In the genomic region with DNA sequence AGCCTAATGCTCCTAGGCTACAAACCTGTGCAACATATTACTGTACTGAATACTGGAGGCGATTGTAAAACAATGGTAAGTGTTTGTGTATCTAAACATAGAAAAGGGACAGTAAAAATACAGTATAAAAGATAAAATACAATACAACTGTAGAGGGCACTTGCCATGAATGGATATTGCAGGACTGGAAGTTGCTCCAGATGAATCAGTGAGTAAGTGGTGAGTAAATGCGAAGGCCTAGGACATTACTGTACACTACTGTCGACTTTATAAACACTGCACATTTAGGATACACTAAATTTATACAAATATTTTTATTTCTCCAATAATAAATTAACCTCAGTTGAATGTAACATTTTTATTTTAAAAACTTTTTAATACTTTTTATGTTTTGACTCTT, we compare ENCODE assay signal across 14 cellular contexts.
"Had no signal": no experiment of that assay in that cellular context is flagged by ENCODE, and none has a peak within 500 bp of the region (broad histone marks: within the 10 kb centered on the region; RNA-seq: fewer than 3 reads in every experiment).

No MANE protein-coding gene starts in this region.

- H3K36me3 Mint-ChIP-seq: activated naive CD8-positive, alpha-beta T cell; natural killer cell; stimulated activated effector memory CD8-positive, alpha-beta T cell treated with anti-CD3 and anti-CD28 coated beads, Interleukin-12 subunit alpha, Interleukin-12 subunit beta, amount 100 ng/mL, for 72 hours; type B pancreatic cell had no signal

- H3K9me3 ChIP-seq: right atrium auricular region had no signal

- H3K36me3 ChIP-seq: right atrium auricular region, WERI-Rb-1 had no signal

- H3K4me1 Mint-ChIP-seq: activated CD4-positive, alpha-beta memory T cell treated with anti-CD3 and anti-CD28 coated beads, Interleukin-2, amount 10 ng/mL, durations not matched to agents 7 days and 5 days; activated CD4-positive, alpha-beta T cell treated with anti-CD3 and anti-CD28 coated beads for 36 hours; natural killer cell; stimulated activated effector memory CD8-positive, alpha-beta T cell treated with anti-CD3 and anti-CD28 coated beads, Interleukin-12 subunit alpha, Interleukin-12 subunit beta, amount 100 ng/mL, for 72 hours had no signal

- H3K27ac Mint-ChIP-seq: activated CD4-positive, alpha-beta memory T cell treated with anti-CD3 and anti-CD28 coated beads, Interleukin-2, amount 10 ng/mL, durations not matched to agents 7 days and 5 days; activated CD4-positive, alpha-beta T cell treated with anti-CD3 and anti-CD28 coated beads for 36 hours; activated naive CD8-positive, alpha-beta T cell; natural killer cell; stimulated activated effector memory CD8-positive, alpha-beta T cell treated with anti-CD3 and anti-CD28 coated beads, Interleukin-12 subunit alpha, Interleukin-12 subunit beta, amount 100 ng/mL, for 72 hours; type B pancreatic cell had no signal

- H3K27me3 Mint-ChIP-seq: activated CD4-positive, alpha-beta memory T cell treated with anti-CD3 and anti-CD28 coated beads, Interleukin-2, amount 10 ng/mL, durations not matched to agents 7 days and 5 days; activated CD4-positive, alpha-beta T cell treated with anti-CD3 and anti-CD28 coated beads for 36 hours; activated naive CD8-positive, alpha-beta T cell; type B pancreatic cell had no signal

- DNase-seq: activated CD4-positive, alpha-beta memory T cell treated with anti-CD3 and anti-CD28 coated beads, Interleukin-2, amount 10 ng/mL, durations not matched to agents 7 days and 5 days; activated CD4-positive, alpha-beta T cell treated with anti-CD3 and anti-CD28 coated beads for 36 hours; activated gamma-delta T cell; activated T-cell treated with anti-CD3 and anti-CD28 coated beads, Interleukin-2, amount 50 U/mL, for 48 hours; anterior cingulate cortex; natural killer cell; T-helper 1 cell; WERI-Rb-1 had no signal

- FAIRE-seq: islet of Langerhans had no signal

- ATAC-seq: activated CD4-positive, alpha-beta T cell treated with anti-CD3 and anti-CD28 coated beads for 36 hours; natural killer cell; stimulated activated effector memory CD8-positive, alpha-beta T cell treated with anti-CD3 and anti-CD28 coated beads, Interleukin-12 subunit alpha, Interleukin-12 subunit beta, amount 100 ng/mL, for 72 hours had no signal

- H3K9me3 Mint-ChIP-seq: type B pancreatic cell had no signal

- H3K27me3 ChIP-seq: right atrium auricular region had no signal

- H3K4me1 ChIP-seq: right atrium auricular region had no signal

- H3K4me3 Mint-ChIP-seq: activated CD4-positive, alpha-beta memory T cell treated with anti-CD3 and anti-CD28 coated beads, Interleukin-2, amount 10 ng/mL, durations not matched to agents 7 days and 5 days; activated CD4-positive, alpha-beta T cell treated with anti-CD3 and anti-CD28 coated beads for 36 hours; activated naive CD8-positive, alpha-beta T cell; natural killer cell; stimulated activated effector memory CD8-positive, alpha-beta T cell treated with anti-CD3 and anti-CD28 coated beads, Interleukin-12 subunit alpha, Interleukin-12 subunit beta, amount 100 ng/mL, for 72 hours; type B pancreatic cell had no signal

- H3K4me3 ChIP-seq: right atrium auricular region, smooth muscle cell had no signal

- H3K27ac ChIP-seq: right atrium auricular region, WERI-Rb-1 had no signal
